Comparison of ENCODE assay signal across 6 cellular contexts in the genomic region with DNA sequence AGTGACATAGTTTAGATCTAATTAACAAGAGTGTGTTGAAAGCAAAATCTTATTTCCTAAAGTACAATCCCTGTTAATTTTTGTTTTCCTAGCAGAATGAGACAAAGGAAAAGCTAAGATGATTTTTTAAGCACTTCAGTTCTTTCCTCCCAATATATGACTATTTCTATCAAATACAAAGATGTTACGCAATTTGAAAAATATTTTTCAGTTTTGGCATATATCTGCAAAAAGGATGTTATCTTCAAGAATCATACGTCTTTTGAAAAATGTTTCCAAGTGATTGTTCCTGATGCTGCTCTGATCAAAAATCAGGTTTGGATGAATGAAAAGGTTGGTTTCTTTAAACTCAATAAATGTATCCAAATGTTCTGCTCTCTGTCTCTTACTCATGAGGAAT.
"Had no signal": no experiment of that assay in that cellular context is flagged by ENCODE, and none has a peak within 500 bp of the region (broad histone marks: within the 10 kb centered on the region; RNA-seq: fewer than 3 reads in every experiment).

No MANE protein-coding gene starts in this region.

- DNase-seq: KBM-7, KG1 had no signal

- H3K4me3 ChIP-seq: K562 had no signal

- FAIRE-seq: HTR-8/SVneo, K562 had no signal

- ATAC-seq: K562 had no signal

- H3K4me2 ChIP-seq: KMS-11 had no signal

- H3K27ac ChIP-seq: HL-60, KMS-11 had no signal

- H3K9ac ChIP-seq: KMS-11 had no signal
